8 cellular contexts compared by ENCODE assay signal in the genomic region with DNA sequence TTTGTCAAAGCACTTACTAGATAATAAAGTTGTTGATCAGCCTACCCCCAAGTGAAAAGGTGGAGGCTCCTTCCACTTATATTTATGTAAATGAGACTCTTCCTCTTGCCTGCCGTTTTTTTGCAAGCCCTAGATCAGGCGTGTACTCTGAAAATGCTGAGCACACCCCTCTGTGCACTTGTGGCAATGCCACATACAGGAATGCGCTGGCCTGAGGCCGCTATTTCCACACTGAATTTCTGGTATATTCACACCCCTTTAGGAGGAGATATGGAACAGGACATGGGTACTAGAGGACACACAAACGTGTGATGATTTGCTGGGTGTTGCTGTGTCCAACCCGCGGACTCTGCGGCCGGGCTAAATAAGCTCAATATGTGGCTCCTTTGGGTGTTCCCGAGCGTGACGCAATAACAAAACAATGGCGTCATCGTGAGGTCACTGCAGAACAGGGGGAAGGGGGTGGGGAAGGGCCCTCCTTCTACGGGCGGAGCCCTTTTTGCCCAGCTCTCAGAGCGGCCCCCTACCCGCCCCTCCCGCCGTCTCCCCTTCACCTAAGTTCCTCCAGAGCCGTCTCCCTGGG. TPM values are rescaled to one million over a fixed set of nuclear protein-coding genes. Genes with fewer than 3 reads are reported as not detected.
DNase-seq lines count a peak whose midpoint lies in the region; TF ChIP-seq lines count a peak whose summit lies in the region.

No MANE protein-coding gene starts in this region.

- peak overlapping the region; percentile 97 for H3K27ac Mint-ChIP-seq in type B pancreatic cell

- H3K36me3 Mint-ChIP-seq in type B pancreatic cell, result peaks cover 20% of the 10 kb centered on the region

- H3K4me3 ChIP-seq in HAP-1 (peak overlapping the region; percentile 65), neutrophil (ENCODE audit: low read depth in 1 of 2, low read length in 1 of 2) (peak overlapping the region; percentile 59 to 69)

- peak overlapping the region; percentile 94 for H3K27ac ChIP-seq in neutrophil

- H3K4me1 ChIP-seq in HAP-1, result peaks cover 13% of the 10 kb centered on the region
- H3K4me1 ChIP-seq in neutrophil (ENCODE audit: control insufficient read depth in 1 of 2, insufficient read depth in 1 of 2, low read depth in 1 of 2, low read length in 1 of 2), result peaks cover 59 to 64% of the 10 kb centered on the region in 2 experiments

- H3K4me1 Mint-ChIP-seq in type B pancreatic cell (ENCODE audit: unreplicated experiment), result peaks cover 19% of the 10 kb centered on the region

- H3K9me3 Mint-ChIP-seq in type B pancreatic cell, result no peaks in the 10 kb centered on the region

- TF ChIP-seq CTCF in neutrophil (IDR thresholded peaks at IDR 0.05), result no peak
- TF ChIP-seq CTCF in type B pancreatic cell (conservative IDR thresholded peaks at IDR 0.05), result no peak

- H3K36me3 ChIP-seq in HAP-1 (replicated peaks), result peaks cover 23% of the 10 kb centered on the region
- H3K36me3 ChIP-seq in neutrophil, result peaks cover 9% of the 10 kb centered on the region

- DNase-seq in NCI-H1092 (lab: John Stamatoyannopoulos, UW), result peak; percentile 66
- no peak for DNase-seq in NCI-H1092 treated with DMSO at 0.1 percent for 48 hours (lab: John Stamatoyannopoulos, UW)
- peak in 1 of 2 experiments; percentile 83 for DNase-seq in HAP-1 (ENCODE audit: low spot score in 2 of 2)
- peak; percentile 76 to 86 for DNase-seq in NCI-H1930 (lab: John Stamatoyannopoulos, UW)
- DNase-seq in activated CD8-positive, alpha-beta memory T cell treated with anti-CD3 and anti-CD28 coated beads, Interleukin-2, amount 50 U/mL, for 48 hours, result peak; percentile 91
- peak; percentile 93 for DNase-seq in fibroblast of gingiva (ENCODE audit: low read depth)
- no peak for DNase-seq in type B pancreatic cell (ENCODE audit: extremely low spot score, unreplicated experiment)

- peak overlapping the region; percentile 96 for H3K4me3 Mint-ChIP-seq in type B pancreatic cell

- H3K9me3 ChIP-seq in HAP-1 (no peaks in the 10 kb centered on the region), neutrophil (no peaks in the 10 kb centered on the region)

- in situ Hi-C loops in HAP-1 (cut with MboI; ENCODE audit: low sequenced_read_pairs), result no loop called here

- H3K27me3 ChIP-seq in HAP-1 (ENCODE audit: low read depth), result peaks cover 7% of the 10 kb centered on the region
- no peaks in the 10 kb centered on the region for H3K27me3 ChIP-seq in neutrophil

- H3K27me3 Mint-ChIP-seq in type B pancreatic cell, result peaks cover 41% of the 10 kb centered on the region

RNA-seq across cellular contexts. Expression of a gene that starts 0.6 kb away (rescaled TPM):
- 34.8 and 40.8 TPM in 2 replicates for total RNA-seq in type B pancreatic cell (ENCODE audit: low replicate concordance)

RNA-seq across cellular contexts. Expression of a gene that starts 5.7 kb away (rescaled TPM):
- total RNA-seq in type B pancreatic cell (ENCODE audit: low replicate concordance), result 0.33 and 4.1 TPM in 2 replicates

RNA-seq across cellular contexts. Expression of a gene that starts 7.8 kb away (rescaled TPM):
- total RNA-seq in type B pancreatic cell (ENCODE audit: low replicate concordance), result 124 and 193 TPM in 2 replicates

RNA-seq across cellular contexts. Expression of a gene that starts 10.6 kb away (rescaled TPM):
- total RNA-seq in type B pancreatic cell (ENCODE audit: low replicate concordance), result 15.0 and 20.1 TPM in 2 replicates

RNA-seq across cellular contexts. Expression of a gene that starts 22.6 kb away (rescaled TPM):
- 1.4 and 2.2 TPM in 2 replicates for total RNA-seq in type B pancreatic cell (ENCODE audit: low replicate concordance)

Comparison
In these comparisons a context has a peak if more than half of its experiments do, and no peak if none do; other contexts are left out.
1. DNase-seq: peak in NCI-H1092 (single experiment), NCI-H1930 (2 of 2), activated CD8-positive, alpha-beta memory T cell treated with anti-CD3 and anti-CD28 coated beads, Interleukin-2, amount 50 U/mL, for 48 hours (single experiment) and fibroblast of gingiva (single experiment); none in NCI-H1092 treated with DMSO at 0.1 percent for 48 hours (single experiment) and type B pancreatic cell (single experiment).